Comparison of ENCODE assay signal across 1 cellular context in genomic region chr17:75228305-75228704, GRCh38.
TF ChIP-seq lines count a peak whose summit lies in the region.

No MANE protein-coding gene starts in this region.

TF ChIP-seq in K562, 482 proteins besides CTCF, POLR2A, EP300 and RAD21:
- TF ChIP-seq HDAC6 (IDR thresholded peaks at IDR 0.05; ENCODE audit: low read depth, low read length): no peak
- TF ChIP-seq CREB3L1 (IDR thresholded peaks at IDR 0.05; ENCODE audit: borderline replicate concordance, low read depth): no peak
- TF ChIP-seq ZNF41 (CRISPR knock-in tag; conservative IDR thresholded peaks at IDR 0.05): no peak
- no peak for TF ChIP-seq CCAR2 (IDR thresholded peaks at IDR 0.05; ENCODE audit: low read depth, low read length)
